20 cellular contexts compared by ENCODE assay signal in genomic region chr18:49381267-49381865, GRCh38.
DNase-seq lines count a peak whose midpoint lies in the region; ATAC-seq and TF ChIP-seq lines count a peak whose summit lies in the region.
"Had no signal": no experiment of that assay in that cellular context is flagged by ENCODE, and none has a peak within 500 bp of the region (broad histone marks: within the 10 kb centered on the region; RNA-seq: fewer than 3 reads in every experiment).

No MANE protein-coding gene starts in this region.

- H3K79me2 ChIP-seq in mesendoderm (ENCODE audit: control insufficient read depth, insufficient read depth, low read length), result no peaks in the 10 kb centered on the region

- no peak overlapping the region for H3K9ac ChIP-seq in mesendoderm (ENCODE audit: low read length)
- H3K9ac ChIP-seq: GM23248 had no signal

- TF ChIP-seq CTCF in heart right ventricle (IDR thresholded peaks at IDR 0.05) (no peak), right atrium auricular region (IDR thresholded peaks at IDR 0.05) (no peak)

- no peak overlapping the region for H3K27ac ChIP-seq in heart right ventricle
- no peak overlapping the region for H3K27ac ChIP-seq in right atrium auricular region
- no peak overlapping the region for H3K27ac ChIP-seq in mesendoderm (ENCODE audit: low read depth, low read length)
- H3K27ac ChIP-seq: GM23248 had no signal

- intact Hi-C loops in heart right ventricle (cut with DNase I), result no loop called here

- H3K4me3 ChIP-seq in heart right ventricle (no peak overlapping the region), right atrium auricular region (no peak overlapping the region), HAP-1 (no peak overlapping the region), mesendoderm (ENCODE audit: low read length) (no peak overlapping the region)
- H3K4me3 ChIP-seq: GM12878, GM23248 had no signal

- WGBS in heart right ventricle, 2 donors, result 60 to 71% methylated on average over 4 of the region's 4 CpGs
- WGBS in mesendoderm (ENCODE audit: extremely low coverage, insufficient coverage, low lambda C conversion rate), result no CpG with 5 or more reads among the region's 4 CpGs

- H3K36me3 ChIP-seq in heart right ventricle (peaks cover 0 to 31% (median 6%) of the 10 kb centered on the region in 9 donors), right atrium auricular region (no peaks in the 10 kb centered on the region), HAP-1 (replicated peaks) (no peaks in the 10 kb centered on the region), mesendoderm (ENCODE audit: control insufficient read depth, insufficient read depth, low read length) (no peaks in the 10 kb centered on the region)
- H3K36me3 ChIP-seq: BE2C had no signal

- H4K8ac ChIP-seq in mesendoderm (ENCODE audit: low read depth, low read length), result no peak overlapping the region

- no peak overlapping the region for H3K18ac ChIP-seq in mesendoderm (ENCODE audit: low read length)

- H3K9me3 ChIP-seq in heart right ventricle, result peaks cover 0 to 15% (median 3%) of the 10 kb centered on the region in 11 donors
- H3K9me3 ChIP-seq in right atrium auricular region, result peaks cover 0 to 10% of the 10 kb centered on the region in 2 donors
- no peaks in the 10 kb centered on the region for H3K9me3 ChIP-seq in HAP-1
- H3K9me3 ChIP-seq: BE2C had no signal

- H2AK5ac ChIP-seq in mesendoderm (ENCODE audit: low read length), result no peak overlapping the region

- DNase-seq in heart right ventricle (no peak), right atrium auricular region (ENCODE audit: low spot score) (no peak), HAP-1 (ENCODE audit: low spot score in 2 of 2) (peak; percentile 53 to 81), mesendoderm (peak; percentile 40), NCI-H226 (no peak), amniotic stem cell (lab: John Stamatoyannopoulos, UW) (no peak), ureter (ENCODE audit: low spot score) (no peak)
- DNase-seq: ACHN; BE2C; C1 segment of cervical spinal cord; CD4-positive, CD25-positive, alpha-beta regulatory T cell; CD8-positive, alpha-beta memory T cell; COR-L47; DMS 273 treated with DMSO at 0.1 percent for 48 hours; DMS53; DND-41; EL; GM23248 had no signal

- in situ Hi-C loops in HAP-1 (cut with MboI; ENCODE audit: low sequenced_read_pairs), result no loop called here

- no peak overlapping the region for H2BK15ac ChIP-seq in mesendoderm (replicated peaks; ENCODE audit: low read depth)

- H3K27me3 ChIP-seq in heart right ventricle (no peaks in the 10 kb centered on the region), right atrium auricular region (no peaks in the 10 kb centered on the region), HAP-1 (ENCODE audit: low read depth) (no peaks in the 10 kb centered on the region), mesendoderm (ENCODE audit: insufficient read depth, low read length, poor library complexity) (no peaks in the 10 kb centered on the region)
- H3K27me3 ChIP-seq: BE2C had no signal

- no peak overlapping the region for H4K5ac ChIP-seq in mesendoderm (ENCODE audit: low read length)

- H3K56ac ChIP-seq in mesendoderm (ENCODE audit: low read length), result no peak overlapping the region

- H2BK120ac ChIP-seq in mesendoderm (ENCODE audit: low read depth, low read length), result no peak overlapping the region

- H3K4me1 ChIP-seq in heart right ventricle (peaks cover 0 to 17% (median 0%) of the 10 kb centered on the region in 9 donors), right atrium auricular region (no peaks in the 10 kb centered on the region), HAP-1 (peaks cover 27% of the 10 kb centered on the region), mesendoderm (ENCODE audit: control insufficient read depth, low read depth, low read length) (peaks cover 6% of the 10 kb centered on the region)
- H3K4me1 ChIP-seq: BE2C had no signal

- H3K4ac ChIP-seq in mesendoderm (ENCODE audit: low read depth, low read length), result no peak overlapping the region

- ATAC-seq in heart right ventricle, result peak in 7 of 8 donors; percentile 44 to 86 (median 61)
- ATAC-seq: GM12878, HepG2 had no signal

- H3K4me2 ChIP-seq in mesendoderm (ENCODE audit: low read length), result no peak overlapping the region

- H3K79me1 ChIP-seq in mesendoderm (ENCODE audit: low read length), result no peaks in the 10 kb centered on the region

- no peak overlapping the region for H2BK5ac ChIP-seq in mesendoderm (ENCODE audit: low read length)

- no peak overlapping the region for H3K23ac ChIP-seq in mesendoderm (ENCODE audit: low read length)

Comparison
In these comparisons a context has a peak if more than half of its experiments do, and no peak if none do; other contexts are left out.
1. DNase-seq: peak in HAP-1 (2 of 2) and mesendoderm (single experiment); none in heart right ventricle (0 of 2), right atrium auricular region (single experiment), NCI-H226 (single experiment), amniotic stem cell (single experiment) and ureter (single experiment).